11 cellular contexts compared by ENCODE assay signal in the genomic region with DNA sequence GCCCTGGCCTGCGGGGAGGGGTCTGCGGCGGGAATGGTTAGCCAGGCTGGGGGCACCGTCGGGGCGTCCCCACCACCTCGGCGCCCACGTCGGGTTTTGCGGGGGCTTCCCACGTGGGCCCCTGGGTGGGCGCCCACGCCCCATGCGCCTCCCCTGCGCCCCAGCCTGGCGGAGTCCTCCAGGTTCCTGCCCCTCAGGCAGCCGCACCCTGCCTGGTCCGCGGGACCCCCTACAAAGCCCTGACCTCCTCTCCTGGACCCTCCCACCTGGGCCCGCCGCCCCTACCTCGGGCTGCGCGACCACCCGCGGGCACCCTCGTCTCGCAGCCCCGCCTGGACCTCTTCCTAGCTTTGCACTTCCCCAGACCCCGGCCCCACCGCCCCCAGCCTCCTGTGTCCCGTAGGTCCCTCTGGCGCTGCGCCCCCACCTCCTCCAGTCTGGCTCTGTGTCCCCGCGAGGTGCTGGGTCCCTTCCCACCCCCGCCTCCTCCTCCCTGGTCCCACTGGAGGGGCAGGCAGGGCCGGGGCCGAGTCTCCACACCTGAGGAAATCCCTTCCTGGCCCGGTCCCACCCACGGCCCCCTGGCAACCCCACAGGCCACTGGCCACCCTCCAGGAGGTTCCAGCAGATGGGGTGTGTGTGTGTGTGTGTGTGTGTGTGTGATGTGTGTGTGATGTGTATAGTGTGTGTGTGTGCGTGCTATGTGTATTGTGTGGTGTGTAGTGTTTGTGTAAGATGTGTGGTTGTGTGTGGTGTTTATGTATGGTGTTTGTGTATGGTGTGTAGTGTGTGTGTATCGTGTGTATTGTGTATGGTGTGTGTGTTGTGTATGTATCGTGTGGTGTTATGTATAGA. TPM values are rescaled to one million over a fixed set of nuclear protein-coding genes. Genes with fewer than 3 reads are reported as not detected.
A peak's percentile ranks its signal among the peaks of the same experiment; 100 is the strongest.
DNase-seq lines count a peak whose midpoint lies in the region; ATAC-seq and TF ChIP-seq lines count a peak whose summit lies in the region.
"Had no signal": no experiment of that assay in that cellular context is flagged by ENCODE, and none has a peak within 500 bp of the region (broad histone marks: within the 10 kb centered on the region; RNA-seq: fewer than 3 reads in every experiment).

No MANE protein-coding gene starts in this region.

- DNase-seq in BJ (ENCODE audit: low read depth) (no peak), T-helper 1 cell (peak in 3 of 5 donors; percentile 3 to 11 (median 8)), fibroblast of lung (ENCODE audit: low read depth in 2 of 2) (no peak), psoas muscle (peak; percentile 48 to 72), NCI-H2171 (lab: John Stamatoyannopoulos, UW) (no peak), NCI-H226 (no peak)
- DNase-seq: SIG-M5 had no signal

- no peak for TF ChIP-seq CTCF in BJ (IDR thresholded peaks at IDR 0.05; ENCODE audit: insufficient read depth, low read depth, low read length)
- no peak for TF ChIP-seq CTCF in fibroblast of lung (conservative IDR thresholded peaks at IDR 0.05 in 1 of 2, IDR thresholded peaks at IDR 0.05 in 1 of 2; ENCODE audit: low read depth in 1 of 2, low read length in 2 of 2)
- no peak for TF ChIP-seq CTCF in psoas muscle (IDR thresholded peaks at IDR 0.05)

- H3K4me2 ChIP-seq in fibroblast of lung (ENCODE audit: extremely low read depth, insufficient read depth, low read length): peak overlapping the region; percentile 90

- CTCF ChIA-PET in BJ (lab: Yijun Ruan, JAX): interaction anchor here (1.4 kb wide), 1 partner anchor 42 kb away, joined by 4 read pairs; no protein-coding TSS in a partner anchor

- H3K27me3 ChIP-seq in BJ (ENCODE audit: control insufficient read depth, insufficient read depth, low read length): no peaks in the 10 kb centered on the region
- no peaks in the 10 kb centered on the region for H3K27me3 ChIP-seq in fibroblast of lung (ENCODE audit: control insufficient read depth, insufficient read depth, low read length)
- H3K27me3 ChIP-seq in psoas muscle (ENCODE audit: insufficient read depth in 3 of 3, low read length in 2 of 3): no peaks in the 10 kb centered on the region

- H4K20me1 ChIP-seq in fibroblast of lung (ENCODE audit: control insufficient read depth, extremely low read depth, insufficient read depth, low read length): no peaks in the 10 kb centered on the region

- no peak overlapping the region for H2AFZ ChIP-seq in fibroblast of lung (ENCODE audit: low read length)

- H3K4me3 ChIP-seq in BJ (ENCODE audit: low read depth, low read length) (peak overlapping the region; percentile 57), fibroblast of lung (replicated peaks in 1 of 4; ENCODE audit: control extremely low read depth in 1 of 4, insufficient read depth in 1 of 4, low read depth in 3 of 4, low read length in 4 of 4) (peak overlapping the region in 1 of 4 experiments; percentile 64), psoas muscle (peak overlapping the region; percentile 61)

- H3K9ac ChIP-seq in fibroblast of lung (ENCODE audit: insufficient read depth, low read length): no peak overlapping the region

- no peaks in the 10 kb centered on the region for H3K79me2 ChIP-seq in fibroblast of lung (ENCODE audit: control insufficient read depth, insufficient read depth, low read length)

- intact Hi-C loops in psoas muscle (cut with DNase I): no loop called here

- H3K36me3 ChIP-seq in BJ (ENCODE audit: control insufficient read depth, insufficient read depth, low read length): no peaks in the 10 kb centered on the region
- no peaks in the 10 kb centered on the region for H3K36me3 ChIP-seq in fibroblast of lung (ENCODE audit: control insufficient read depth, insufficient read depth, low read length)
- no peaks in the 10 kb centered on the region for H3K36me3 ChIP-seq in psoas muscle (ENCODE audit: insufficient read depth in 1 of 2, low read depth in 1 of 2)

- POLR2A ChIA-PET in BJ (lab: Charles Lee): no interaction called here

- ATAC-seq in psoas muscle: no peak
- no peak for ATAC-seq in GM19467 (IDR thresholded peaks at IDR 0.05; ENCODE audit: unreplicated experiment)
- ATAC-seq in GM21723 (IDR thresholded peaks at IDR 0.05; ENCODE audit: unreplicated experiment): no peak

- WGBS in psoas muscle, 3 donors: 40 to 45% (median 43%) methylated on average over 40 to 45 of the region's 45 CpGs

- H3K27ac ChIP-seq in fibroblast of lung (ENCODE audit: insufficient read depth, low read length) (no peak overlapping the region), psoas muscle (peak overlapping the region; percentile 97)

- no peaks in the 10 kb centered on the region for H3K9me3 ChIP-seq in fibroblast of lung (ENCODE audit: control insufficient read depth, insufficient read depth, low read depth, low read length)
- H3K9me3 ChIP-seq in psoas muscle: no peaks in the 10 kb centered on the region

- H3K4me1 ChIP-seq in fibroblast of lung (ENCODE audit: control insufficient read depth, extremely low read depth, insufficient read depth, low read length) (peaks cover 15% of the 10 kb centered on the region), psoas muscle (peaks cover 25% of the 10 kb centered on the region)

RNA-seq across cellular contexts. Expression of a gene that starts 11.8 kb away (rescaled TPM):
- 5.8 and 8.3 TPM in 2 replicates for polyA plus RNA-seq in BJ (2011; rRNA removed)
- polyA minus RNA-seq in BJ (2011; rRNA and poly(A)+ RNA removed): 2.2 and 2.5 TPM in 2 replicates
- 40.1 and 47.7 TPM in 2 replicates for total RNA-seq in fibroblast of lung
- 6.8 and 8.0 TPM in 2 replicates for polyA plus RNA-seq in fibroblast of lung
- 14.3 and 19.7 TPM in 2 replicates for polyA plus RNA-seq in fibroblast of lung (2012)
- 4.2 and 8.5 TPM in 2 replicates for polyA minus RNA-seq in fibroblast of lung (ENCODE audit: low replicate concordance)
- total RNA-seq in psoas muscle: 100 to 1,000 TPM in 2 of 4 donors, 10 to 100 TPM in 2; 40.5 to 128 (median 84.5) TPM
- 10 to 100 TPM; 66.4 to 84.5 (median 79.0) TPM for polyA plus RNA-seq in psoas muscle

RNA-seq across cellular contexts. Expression of a gene that starts 40.2 kb away (rescaled TPM):
- polyA plus RNA-seq in BJ (2011; rRNA removed): not detected in 2 replicates
- not detected in 2 replicates for polyA minus RNA-seq in BJ (2011; rRNA and poly(A)+ RNA removed)
- under 0.01 TPM in 1 of 2 replicates, not detected in the other for total RNA-seq in fibroblast of lung
- polyA plus RNA-seq in fibroblast of lung: not detected in 2 replicates
- not detected in 2 replicates for polyA plus RNA-seq in fibroblast of lung (2012)
- not detected in 2 replicates for polyA minus RNA-seq in fibroblast of lung (ENCODE audit: low replicate concordance)
- total RNA-seq in psoas muscle: not detected
- not detected for polyA plus RNA-seq in psoas muscle
- total RNA-seq: activated T-helper 2 cell treated with anti-CD3 and anti-CD28 coated beads, Interferon-gamma antibody, Interleukin-2, Interleukin-4, amounts not matched to agents 10 μg/mL and 5 μg/mL and 100 μg/mL, durations not matched to agents 14 hours and 24 hours and 36 hours; naive thymus-derived CD4-positive, alpha-beta T cell had no signal
- polyA plus RNA-seq: naive thymus-derived CD4-positive, alpha-beta T cell had no signal

RNA-seq across cellular contexts. Expression of a gene that starts 54.0 kb away (rescaled TPM):
- 41.0 and 54.1 TPM in 2 replicates for polyA plus RNA-seq in BJ (2011; rRNA removed)
- polyA minus RNA-seq in BJ (2011; rRNA and poly(A)+ RNA removed): 9.6 and 10.0 TPM in 2 replicates
- 41.3 and 56.6 TPM in 2 replicates for total RNA-seq in fibroblast of lung
- polyA plus RNA-seq in fibroblast of lung: 45.3 and 50.9 TPM in 2 replicates
- polyA plus RNA-seq in fibroblast of lung (2012): 55.8 and 68.2 TPM in 2 replicates
- 6.0 and 12.3 TPM in 2 replicates for polyA minus RNA-seq in fibroblast of lung (ENCODE audit: low replicate concordance)
- total RNA-seq in psoas muscle: 10 to 100 TPM in 3 of 4 donors, 1 to 10 TPM in 1; 9.9 to 14.0 (median 11.5) TPM
- polyA plus RNA-seq in psoas muscle: 10 to 100 TPM in 2 of 3 donors, 1 to 10 TPM in 1; 8.8 to 14.1 (median 11.6) TPM

RNA-seq across cellular contexts. Expression of a gene that starts 54.2 kb away (rescaled TPM):
- 5.5 and 7.9 TPM in 2 replicates for polyA plus RNA-seq in BJ (2011; rRNA removed)
- 4.5 and 5.3 TPM in 2 replicates for polyA minus RNA-seq in BJ (2011; rRNA and poly(A)+ RNA removed)
- 19.0 and 21.3 TPM in 2 replicates for total RNA-seq in fibroblast of lung
- 9.6 and 10.5 TPM in 2 replicates for polyA plus RNA-seq in fibroblast of lung
- 16.4 and 16.8 TPM in 2 replicates for polyA plus RNA-seq in fibroblast of lung (2012)
- 18.8 and 19.1 TPM in 2 replicates for polyA minus RNA-seq in fibroblast of lung (ENCODE audit: low replicate concordance)
- total RNA-seq in psoas muscle: 10 to 100 TPM in 2 of 4 donors, 1 to 10 TPM in 2; 6.5 to 10.8 (median 8.7) TPM
- 10 to 100 TPM in 1 of 3 donors, 1 to 10 TPM in 2; 8.0 to 11.0 (median 8.2) TPM for polyA plus RNA-seq in psoas muscle

Comparison
In these comparisons a context has a peak if more than half of its experiments do, and no peak if none do; other contexts are left out.
1. DNase-seq: peak in T-helper 1 cell (3 of 5) and psoas muscle (2 of 2); none in BJ (single experiment), fibroblast of lung (0 of 2), NCI-H2171 (single experiment) and NCI-H226 (single experiment).